28 cellular contexts compared by ENCODE assay signal in genomic region chr15:75868019-75868418, GRCh38.
"Had no signal": no experiment of that assay in that cellular context is flagged by ENCODE, and none has a peak within 500 bp of the region (broad histone marks: within the 10 kb centered on the region; RNA-seq: fewer than 3 reads in every experiment).

No MANE protein-coding gene starts in this region.

- H3K9me3 Mint-ChIP-seq: activated CD4-positive, alpha-beta memory T cell treated with anti-CD3 and anti-CD28 coated beads for 36 hours; activated naive CD4-positive, alpha-beta T cell treated with anti-CD3 and anti-CD28 coated beads for 36 hours; activated naive CD8-positive, alpha-beta T cell treated with anti-CD3 and anti-CD28 coated beads, Interleukin-2, amount 10 ng/mL, durations not matched to agents 7 days and 5 days; effector memory CD8-positive, alpha-beta T cell; natural killer cell treated with Interleukin-12 subunit alpha and Interleukin-12 subunit beta and Interleukin-15 and Interleukin-18, amount 100 ng/mL, for 72 hours had no signal

- H3K4me3 ChIP-seq: colonic mucosa, dorsolateral prefrontal cortex, ovary, prostate gland, stomach, suprapubic skin, transverse colon had no signal

- ATAC-seq: effector memory CD8-positive, alpha-beta T cell; esophagus mucosa; left ventricle myocardium superior; natural killer cell treated with Interleukin-12 subunit alpha and Interleukin-12 subunit beta and Interleukin-15 and Interleukin-18, amount 100 ng/mL, for 72 hours had no signal

- H3K27me3 ChIP-seq: colonic mucosa, dorsolateral prefrontal cortex, neutrophil, ovary, stomach, suprapubic skin, transverse colon had no signal

- H3K4me1 ChIP-seq: colonic mucosa, prostate gland, transverse colon had no signal

- H3K27me3 Mint-ChIP-seq: activated CD4-positive, alpha-beta memory T cell treated with anti-CD3 and anti-CD28 coated beads for 36 hours; activated naive CD8-positive, alpha-beta T cell treated with anti-CD3 and anti-CD28 coated beads, Interleukin-2, amount 10 ng/mL, durations not matched to agents 7 days and 5 days; effector memory CD8-positive, alpha-beta T cell; natural killer cell treated with Interleukin-12 subunit alpha and Interleukin-12 subunit beta and Interleukin-15 and Interleukin-18, amount 100 ng/mL, for 72 hours had no signal

- DNase-seq: activated CD4-positive, alpha-beta memory T cell treated with anti-CD3 and anti-CD28 coated beads for 36 hours; activated CD4-positive, alpha-beta T cell treated with anti-CD3 and anti-CD28 coated beads for 48 hours; activated effector memory CD4-positive, alpha-beta T cell treated with Interleukin-2 at 50 U/mL for 16 hours; activated naive CD4-positive, alpha-beta T cell treated with anti-CD3 and anti-CD28 coated beads for 36 hours; activated naive CD8-positive, alpha-beta T cell treated with anti-CD3 and anti-CD28 coated beads, Interleukin-2, amount 10 ng/mL, durations not matched to agents 7 days and 5 days; activated T-cell treated with anti-CD3 and anti-CD28 coated beads, Interleukin-2, amount 50 U/mL, for 48 hours; amniotic stem cell; colonic mucosa; dorsolateral prefrontal cortex; effector memory CD8-positive, alpha-beta T cell; foreskin melanocyte; hippocampal formation; left ventricle myocardium superior; mammary epithelial cell; midbrain; ovary; stimulated activated CD4-positive, alpha-beta T cell treated with anti-CD3 and anti-CD28 coated beads, Interleukin-2, amount 100 ng/mL, for 48 hours; stomach; T-helper 9 cell; transverse colon had no signal

- H3K27ac ChIP-seq: colonic mucosa, dorsolateral prefrontal cortex, neutrophil, ovary, prostate gland, stomach, suprapubic skin, transverse colon had no signal

- H3K36me3 ChIP-seq: colonic mucosa, neutrophil, ovary, prostate gland had no signal

- H3K4me3 Mint-ChIP-seq: activated CD4-positive, alpha-beta memory T cell treated with anti-CD3 and anti-CD28 coated beads for 36 hours; activated naive CD4-positive, alpha-beta T cell treated with anti-CD3 and anti-CD28 coated beads for 36 hours; activated naive CD8-positive, alpha-beta T cell treated with anti-CD3 and anti-CD28 coated beads, Interleukin-2, amount 10 ng/mL, durations not matched to agents 7 days and 5 days; effector memory CD8-positive, alpha-beta T cell; natural killer cell treated with Interleukin-12 subunit alpha and Interleukin-12 subunit beta and Interleukin-15 and Interleukin-18, amount 100 ng/mL, for 72 hours had no signal

- FAIRE-seq: bronchial epithelial cell, endothelial cell of umbilical vein, urothelium cell line had no signal

- H3K27ac Mint-ChIP-seq: activated CD4-positive, alpha-beta memory T cell treated with anti-CD3 and anti-CD28 coated beads for 36 hours; activated naive CD4-positive, alpha-beta T cell treated with anti-CD3 and anti-CD28 coated beads for 36 hours; activated naive CD8-positive, alpha-beta T cell treated with anti-CD3 and anti-CD28 coated beads, Interleukin-2, amount 10 ng/mL, durations not matched to agents 7 days and 5 days had no signal

- H3K9me3 ChIP-seq: colonic mucosa, neutrophil, ovary, prostate gland, stomach, suprapubic skin, transverse colon had no signal
